In genomic region chr20:54452277-54452676, GRCh38 we compare ENCODE assay signal across 10 cellular contexts.
"Had no signal": no experiment of that assay in that cellular context is flagged by ENCODE, and none has a peak within 500 bp of the region (broad histone marks: within the 10 kb centered on the region; RNA-seq: fewer than 3 reads in every experiment).

No MANE protein-coding gene starts in this region.

- DNase-seq: GM23248, GOT3, H7, HFFc6, IMR-90, KBM-7 had no signal

- H3K9me3 ChIP-seq: HAP-1 had no signal

- H3K4me1 ChIP-seq: HAP-1 had no signal

- ATAC-seq: HCT116 had no signal

- H3K36me3 ChIP-seq: HAP-1 had no signal

- H2AFZ ChIP-seq: GM23248 had no signal

- H3K27ac ChIP-seq: GM23248, HL-60, KMS-11 had no signal

- H3K9ac ChIP-seq: GM23248, KMS-11 had no signal

- H3K4me3 ChIP-seq: GM23248, HAP-1 had no signal

- H3K4me2 ChIP-seq: KMS-11 had no signal
